ENCODE assay signal across 8 cellular contexts in the genomic region with DNA sequence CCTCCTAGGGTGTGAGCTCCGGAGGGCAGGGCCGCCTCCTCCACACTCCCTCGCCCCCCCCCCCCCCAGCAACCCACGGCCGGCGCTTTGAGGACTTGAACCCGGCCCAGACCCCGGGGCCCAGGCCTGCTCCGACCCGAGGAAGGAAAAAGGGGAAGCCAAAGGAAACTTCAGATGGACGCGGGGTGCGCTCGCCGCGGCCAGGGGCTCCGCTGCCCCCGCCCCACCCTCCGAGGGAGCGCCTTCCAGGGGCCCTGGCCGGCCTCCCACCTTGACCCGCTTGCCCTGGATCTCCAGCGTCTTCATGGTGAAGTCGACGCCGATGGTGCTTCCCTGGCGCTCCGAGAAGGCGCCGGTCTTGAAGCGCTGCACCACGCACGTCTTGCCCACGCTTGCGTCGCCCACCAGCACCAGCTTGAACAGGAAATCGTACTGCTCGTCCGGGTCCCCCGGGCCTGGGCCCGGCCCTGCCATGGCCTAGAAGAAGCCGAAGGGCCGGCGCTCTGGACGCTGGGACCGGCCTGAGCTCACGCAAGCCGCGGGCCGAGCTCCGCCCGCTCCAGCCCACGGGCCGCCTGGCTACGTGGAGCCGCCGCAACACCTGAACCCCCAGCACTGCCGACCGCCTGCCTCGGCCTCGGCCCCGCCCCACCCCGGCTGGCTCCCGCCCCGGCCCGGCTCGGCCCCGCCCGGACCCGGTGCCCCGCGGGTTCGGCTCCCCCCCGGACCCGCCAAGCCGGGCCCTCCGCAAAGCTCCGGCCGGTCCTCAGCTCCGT. TPM values are rescaled to one million over a fixed set of nuclear protein-coding genes. Genes with fewer than 3 reads are reported as not detected.
DNase-seq lines count a peak whose midpoint lies in the region; ATAC-seq and TF ChIP-seq lines count a peak whose summit lies in the region.

No MANE protein-coding gene starts in this region.

- H3K27me3 ChIP-seq in AG04450 (ENCODE audit: control insufficient read depth, insufficient read depth, low read length) (no peaks in the 10 kb centered on the region), left ventricle myocardium inferior (ENCODE audit: low read depth) (no peaks in the 10 kb centered on the region), gastrocnemius medialis (no peaks in the 10 kb centered on the region)

- H3K4me1 Mint-ChIP-seq in activated naive CD8-positive, alpha-beta T cell (ENCODE audit: low read depth) = peaks cover 39% of the 10 kb centered on the region

- peak overlapping the region; percentile 96 for H3K4me3 Mint-ChIP-seq in activated naive CD8-positive, alpha-beta T cell

- H3K4me3 ChIP-seq in AG04450 (ENCODE audit: low read depth, low read length) = peak overlapping the region; percentile 84
- peak overlapping the region; percentile 96 for H3K4me3 ChIP-seq in left ventricle myocardium inferior
- H3K4me3 ChIP-seq in gastrocnemius medialis = peak overlapping the region; percentile 74 to 85 (median 80)

- in situ Hi-C loops in gastrocnemius medialis (cut with MboI; ENCODE audit: low sequenced_read_pairs in 4 of 4) = no loop called here

- TF ChIP-seq CTCF in AG04450 (IDR thresholded peaks at IDR 0.05; ENCODE audit: low read depth, low read length) (no peak), left ventricle myocardium inferior (IDR thresholded peaks at IDR 0.05; ENCODE audit: borderline replicate concordance) (no peak), gastrocnemius medialis (IDR thresholded peaks at IDR 0.05 in 4 of 5, conservative IDR thresholded peaks at IDR 0.05 in 1 of 5) (peak in 1 of 5 experiments; percentile 10)

- no peaks in the 10 kb centered on the region for H3K27me3 Mint-ChIP-seq in activated naive CD8-positive, alpha-beta T cell

- H3K9me3 ChIP-seq in AG04450 (ENCODE audit: control insufficient read depth, insufficient read depth, low read length) (no peaks in the 10 kb centered on the region; the same call in 1 of the 2 replicates), left ventricle myocardium inferior (replicated peaks) (no peaks in the 10 kb centered on the region), gastrocnemius medialis (no peaks in the 10 kb centered on the region)

- peaks cover 12% of the 10 kb centered on the region for H3K36me3 Mint-ChIP-seq in activated naive CD8-positive, alpha-beta T cell

- peak overlapping the region; percentile 70 for H3K27ac ChIP-seq in AG04450 (ENCODE audit: low read depth, low read length)
- peak overlapping the region; percentile 95 for H3K27ac ChIP-seq in left ventricle myocardium inferior (replicated peaks)
- H3K27ac ChIP-seq in gastrocnemius medialis = peak overlapping the region; percentile 87 to 92 (median 90)

- peak overlapping the region; percentile 100 for H3K27ac Mint-ChIP-seq in activated naive CD8-positive, alpha-beta T cell

- POLR2A ChIA-PET in AG04450 (lab: Yijun Ruan, JAX) = interaction anchor here (0.5 to 1.1 kb wide), 9 partner anchors 35 to 441 kb away, joined by 3 to 14 read pairs (median 3); partner anchors contain the start of gene COPG1

- H3K4me1 ChIP-seq in left ventricle myocardium inferior = peaks cover 41% of the 10 kb centered on the region
- peaks cover 15 to 19% of the 10 kb centered on the region in 2 donors for H3K4me1 ChIP-seq in gastrocnemius medialis

- no peak for DNase-seq in AG04450 (ENCODE audit: low read depth, low spot score)
- DNase-seq in NCI-H226 = peak; percentile 56
- no peak for DNase-seq in left ventricle myocardium inferior
- DNase-seq in gastrocnemius medialis = no peak
- no peak for DNase-seq in superior temporal gyrus (ENCODE audit: extremely low spot score)

- TF ChIP-seq POLR2A in gastrocnemius medialis (IDR thresholded peaks at IDR 0.05) = peak in 1 of 2 donors; percentile 29

- CTCF ChIA-PET in AG04450 (lab: Charles Lee) = interaction anchor here (0.8 to 7.0 kb wide), 6 partner anchors 22 to 150 kb away, joined by 3 to 84 read pairs (median 6); no protein-coding TSS in a partner anchor

- intact Hi-C loops in left ventricle myocardium inferior (cut with micrococcal nuclease) (no loop called here), gastrocnemius medialis (cut with DNase I; ENCODE audit: low total_unique reads) (loop anchor here (5.0 kb wide), 1 partner anchor 196 kb away; a partner anchor contains a TSS)

- H3K9me3 Mint-ChIP-seq in activated naive CD8-positive, alpha-beta T cell (ENCODE audit: low read depth) = no peaks in the 10 kb centered on the region

- peaks cover 4% of the 10 kb centered on the region for H3K36me3 ChIP-seq in left ventricle myocardium inferior
- H3K36me3 ChIP-seq in gastrocnemius medialis = no peaks in the 10 kb centered on the region

- ATAC-seq in GM19395 (IDR thresholded peaks at IDR 0.05; ENCODE audit: unreplicated experiment) = peak; percentile 9
- peak; percentile 46 to 50 for ATAC-seq in gastrocnemius medialis
- no peak for ATAC-seq in HG02588 (IDR thresholded peaks at IDR 0.05; ENCODE audit: unreplicated experiment)

RNA-seq across cellular contexts. Expression of gene RAB43, which starts 0.4 kb away (rescaled TPM):
- 6.9 and 14.6 TPM in 2 replicates for polyA plus RNA-seq in AG04450 (2011; rRNA removed)
- 6.6 and 7.0 TPM in 2 replicates for polyA minus RNA-seq in AG04450 (2011; rRNA and poly(A)+ RNA removed)
- total RNA-seq in left ventricle myocardium inferior = 3.3 TPM
- 1 to 10 TPM; 1.1 to 3.9 (median 2.5) TPM for total RNA-seq in gastrocnemius medialis

RNA-seq across cellular contexts. Expression of gene ISY1, which starts 39.7 kb away (rescaled TPM):
- polyA plus RNA-seq in AG04450 (2011; rRNA removed) = 29.7 and 34.3 TPM in 2 replicates
- polyA minus RNA-seq in AG04450 (2011; rRNA and poly(A)+ RNA removed) = 16.1 and 16.2 TPM in 2 replicates
- total RNA-seq in left ventricle myocardium inferior (21.3 TPM), gastrocnemius medialis (10 to 100 TPM; 19.6 to 34.9 (median 22.3) TPM)
